Comparison of ENCODE assay signal across 31 cellular contexts in the genomic region with DNA sequence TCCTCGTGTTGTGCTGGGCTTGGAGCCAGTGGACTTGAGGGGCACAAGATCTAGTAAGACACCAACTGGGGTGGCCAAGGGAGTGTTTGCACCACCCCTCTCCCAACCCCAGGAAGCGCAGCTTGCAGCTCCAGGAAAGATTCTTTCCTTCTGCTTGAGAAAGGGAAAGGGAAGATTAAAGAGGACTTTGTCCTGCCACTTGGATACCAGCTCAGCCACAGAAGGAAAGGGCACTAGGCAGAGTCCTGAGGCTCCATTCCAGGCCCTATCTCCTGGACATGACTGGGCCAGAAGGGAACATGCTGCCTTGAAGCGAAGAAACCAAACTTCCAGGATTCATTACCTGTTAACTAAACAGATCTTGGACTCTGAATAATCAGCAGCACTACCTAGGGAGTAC.
"Had no signal": no experiment of that assay in that cellular context is flagged by ENCODE, and none has a peak within 500 bp of the region (broad histone marks: within the 10 kb centered on the region; RNA-seq: fewer than 3 reads in every experiment).

No MANE protein-coding gene starts in this region.

- H3K27ac ChIP-seq: body of pancreas, cardiac muscle cell, colonic mucosa, epithelial cell of prostate, esophagus squamous epithelium, gastroesophageal sphincter, WERI-Rb-1 had no signal

- H3K4me3 ChIP-seq: body of pancreas, cardiac muscle cell, colonic mucosa, esophagus squamous epithelium, gastroesophageal sphincter had no signal

- ATAC-seq: activated CD8-positive, alpha-beta T cell treated with anti-CD3 and anti-CD28 coated beads for 36 hours; activated T-cell treated with anti-CD3 and anti-CD28 coated beads, Interleukin-2, amount 50 U/mL, for 4 hours; activated T-helper 17 cell treated with anti-CD3 and anti-CD28 coated beads, Interleukin-2, amount 50 U/mL, for 72 hours; body of pancreas; gastroesophageal sphincter; T-helper 17 cell had no signal

- H3K9me3 ChIP-seq: body of pancreas, colonic mucosa, esophagus squamous epithelium, gastroesophageal sphincter had no signal

- H3K27me3 ChIP-seq: body of pancreas, cardiac muscle cell, colonic mucosa, esophagus squamous epithelium, gastroesophageal sphincter had no signal

- H3K36me3 ChIP-seq: cardiac muscle cell, colonic mucosa, esophagus squamous epithelium, gastroesophageal sphincter, WERI-Rb-1 had no signal

- H3K4me3 Mint-ChIP-seq: activated B cell treated with CpG ODN at 0.5 μM for 24 hours; activated CD8-positive, alpha-beta T cell treated with anti-CD3 and anti-CD28 coated beads for 36 hours; activated naive CD8-positive, alpha-beta T cell; activated T-cell treated with anti-CD3 and anti-CD28 coated beads, Interleukin-2, amount 50 U/mL, for 4 hours; activated T-helper 17 cell treated with anti-CD3 and anti-CD28 coated beads, Interleukin-2, amount 50 U/mL, for 72 hours; T-helper 17 cell; T-helper 2 cell treated with Interferon-gamma antibody and Interleukin-4, amounts not matched to agents 5 μg/mL and 100 μg/mL, for 36 hours had no signal

- H3K4me1 Mint-ChIP-seq: activated B cell treated with CpG ODN at 0.5 μM for 24 hours, T-helper 17 cell had no signal

- H3K27ac Mint-ChIP-seq: activated B cell treated with CpG ODN at 0.5 μM for 24 hours; activated CD8-positive, alpha-beta T cell treated with anti-CD3 and anti-CD28 coated beads for 36 hours; activated naive CD8-positive, alpha-beta T cell; activated T-helper 17 cell treated with anti-CD3 and anti-CD28 coated beads, Interleukin-2, amount 50 U/mL, for 72 hours; T-helper 2 cell treated with Interferon-gamma antibody and Interleukin-4, amounts not matched to agents 5 μg/mL and 100 μg/mL, for 36 hours had no signal

- H3K27me3 Mint-ChIP-seq: activated CD8-positive, alpha-beta T cell treated with anti-CD3 and anti-CD28 coated beads for 36 hours; activated T-helper 17 cell treated with anti-CD3 and anti-CD28 coated beads, Interleukin-2, amount 50 U/mL, for 72 hours; T-helper 17 cell had no signal

- H3K9me3 Mint-ChIP-seq: activated CD8-positive, alpha-beta T cell treated with anti-CD3 and anti-CD28 coated beads for 36 hours; activated T-cell treated with anti-CD3 and anti-CD28 coated beads, Interleukin-2, amount 50 U/mL, for 4 hours; activated T-helper 17 cell treated with anti-CD3 and anti-CD28 coated beads, Interleukin-2, amount 50 U/mL, for 72 hours had no signal

- H3K4me1 ChIP-seq: body of pancreas, colonic mucosa, esophagus squamous epithelium, gastroesophageal sphincter had no signal

- DNase-seq: activated B cell treated with CpG ODN at 0.5 μM for 24 hours; activated CD4-positive, alpha-beta T cell treated with anti-CD3 and anti-CD28 coated beads for 48 hours; activated CD4-positive, alpha-beta T cell treated with anti-CD3 and anti-CD28 coated beads, Interleukin-2, amount 50 U/mL, for 1 hour; activated CD4-positive, alpha-beta T cell treated with anti-CD3 and anti-CD28 coated beads, Interleukin-2, amount 50 U/mL, for 48 hours; activated CD8-positive, alpha-beta memory T cell treated with anti-CD3 and anti-CD28 coated beads for 24 hours; activated CD8-positive, alpha-beta T cell treated with anti-CD3 and anti-CD28 coated beads for 36 hours; activated effector memory CD4-positive, alpha-beta T cell treated with Interleukin-2 at 50 U/mL for 16 hours; activated gamma-delta T cell treated with Interleukin-2 at 50 U/mL for 16 hours; activated naive CD4-positive, alpha-beta T cell treated with anti-CD3 and anti-CD28 coated beads, Interleukin-2, amount 50 U/mL, for 16 hours; activated naive CD4-positive, alpha-beta T cell treated with Interleukin-2 at 50 U/mL for 16 hours; activated T-cell treated with anti-CD3 and anti-CD28 coated beads, Interleukin-2, amount 50 U/mL, for 4 hours; amniotic stem cell; anterior cingulate cortex; body of pancreas; central memory CD4-positive, alpha-beta T cell; cerebellar nuclear complex; colonic mucosa; effector CD8-positive, alpha-beta T cell; esophagus squamous epithelium; foreskin melanocyte; head of caudate nucleus; T-helper 1 cell; T-helper 17 cell; T1000; WERI-Rb-1 had no signal
